ENCODE assay signal across 1 cellular context in the genomic region with DNA sequence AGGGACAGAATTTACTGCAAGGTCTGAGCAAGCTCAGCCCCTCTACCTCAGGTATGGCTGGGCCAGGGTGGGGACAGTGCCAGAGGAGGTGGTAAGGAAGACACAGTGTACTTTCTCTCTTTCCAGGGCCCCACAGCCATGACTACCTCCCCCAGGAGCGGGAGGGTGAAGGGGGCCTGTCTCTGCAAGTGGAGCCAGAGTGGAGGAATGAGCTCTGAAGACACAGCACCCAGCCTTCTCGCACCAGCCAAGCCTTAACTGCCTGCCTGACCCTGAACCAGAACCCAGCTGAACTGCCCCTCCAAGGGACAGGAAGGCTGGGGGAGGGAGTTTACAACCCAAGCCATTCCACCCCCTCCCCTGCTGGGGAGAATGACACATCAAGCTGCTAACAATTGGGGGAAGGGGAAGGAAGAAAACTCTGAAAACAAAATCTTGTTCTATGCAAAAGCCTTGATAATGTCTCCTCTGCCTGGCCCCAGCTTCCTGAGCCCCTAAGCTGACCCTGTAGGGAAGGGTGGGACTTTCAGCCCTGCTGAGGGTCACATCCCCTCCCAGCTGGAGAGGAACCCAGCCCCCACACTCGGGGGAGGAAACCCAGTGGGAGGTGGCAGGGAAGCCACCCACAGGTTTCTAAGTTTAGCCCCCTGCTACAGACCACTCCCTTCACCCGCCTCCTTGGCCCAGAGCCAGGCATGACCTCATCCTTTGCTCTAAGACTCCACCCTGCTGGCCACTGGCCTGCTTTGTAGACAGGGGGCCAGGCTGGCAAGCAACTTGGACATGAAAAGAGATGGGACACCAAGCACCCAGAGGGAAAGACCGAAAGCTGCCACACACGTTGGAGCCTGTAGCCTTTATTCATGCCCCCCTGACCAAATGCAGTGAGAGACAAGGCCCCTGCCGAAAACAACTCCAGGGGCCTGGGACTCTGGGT.
TF ChIP-seq lines count a peak whose summit lies in the region.

No MANE protein-coding gene starts in this region.

TF ChIP-seq in HepG2, 621 proteins besides CTCF, POLR2A, EP300 and RAD21 (continued from another document and continues in another):
- TF ChIP-seq, protein P1, sequence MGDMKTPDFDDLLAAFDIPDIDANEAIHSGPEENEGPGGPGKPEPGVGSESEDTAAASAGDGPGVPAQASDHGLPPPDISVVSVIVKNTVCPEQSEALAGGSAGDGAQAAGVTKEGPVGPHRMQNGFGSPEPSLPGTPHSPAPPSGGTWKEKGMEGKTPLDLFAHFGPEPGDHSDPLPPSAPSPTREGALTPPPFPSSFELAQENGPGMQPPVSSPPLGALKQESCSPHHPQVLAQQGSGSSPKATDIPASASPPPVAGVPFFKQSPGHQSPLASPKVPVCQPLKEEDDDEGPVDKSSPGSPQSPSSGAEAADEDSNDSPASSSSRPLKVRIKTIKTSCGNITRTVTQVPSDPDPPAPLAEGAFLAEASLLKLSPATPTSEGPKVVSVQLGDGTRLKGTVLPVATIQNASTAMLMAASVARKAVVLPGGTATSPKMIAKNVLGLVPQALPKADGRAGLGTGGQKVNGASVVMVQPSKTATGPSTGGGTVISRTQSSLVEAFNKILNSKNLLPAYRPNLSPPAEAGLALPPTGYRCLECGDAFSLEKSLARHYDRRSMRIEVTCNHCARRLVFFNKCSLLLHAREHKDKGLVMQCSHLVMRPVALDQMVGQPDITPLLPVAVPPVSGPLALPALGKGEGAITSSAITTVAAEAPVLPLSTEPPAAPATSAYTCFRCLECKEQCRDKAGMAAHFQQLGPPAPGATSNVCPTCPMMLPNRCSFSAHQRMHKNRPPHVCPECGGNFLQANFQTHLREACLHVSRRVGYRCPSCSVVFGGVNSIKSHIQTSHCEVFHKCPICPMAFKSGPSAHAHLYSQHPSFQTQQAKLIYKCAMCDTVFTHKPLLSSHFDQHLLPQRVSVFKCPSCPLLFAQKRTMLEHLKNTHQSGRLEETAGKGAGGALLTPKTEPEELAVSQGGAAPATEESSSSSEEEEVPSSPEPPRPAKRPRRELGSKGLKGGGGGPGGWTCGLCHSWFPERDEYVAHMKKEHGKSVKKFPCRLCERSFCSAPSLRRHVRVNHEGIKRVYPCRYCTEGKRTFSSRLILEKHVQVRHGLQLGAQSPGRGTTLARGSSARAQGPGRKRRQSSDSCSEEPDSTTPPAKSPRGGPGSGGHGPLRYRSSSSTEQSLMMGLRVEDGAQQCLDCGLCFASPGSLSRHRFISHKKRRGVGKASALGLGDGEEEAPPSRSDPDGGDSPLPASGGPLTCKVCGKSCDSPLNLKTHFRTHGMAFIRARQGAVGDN (CRISPR knock-in tag; IDR thresholded peaks at IDR 0.05): peak; percentile 75
- 0 out of 2 replicates have a peak, but pooled peaks have one; percentile 6 for TF ChIP-seq CREB1 (IDR thresholded peaks at IDR 0.05)
- no peak for TF ChIP-seq CREB1 (CRISPR knock-in tag; IDR thresholded peaks at IDR 0.05)
- peak; percentile 47; the same call in 1 of the 2 replicates for TF ChIP-seq ZNF792 (CRISPR knock-in tag; IDR thresholded peaks at IDR 0.05)
- TF ChIP-seq ZNF280D (CRISPR knock-in tag; IDR thresholded peaks at IDR 0.05): peak; percentile 66
- peak; percentile 47; the same call in 1 of the 2 replicates for TF ChIP-seq ZFP36L1 (CRISPR knock-in tag; IDR thresholded peaks at IDR 0.05)
- TF ChIP-seq CC2D1A (CRISPR knock-in tag; IDR thresholded peaks at IDR 0.05): no peak
- no peak for TF ChIP-seq GABPA (IDR thresholded peaks at IDR 0.05; ENCODE audit: low read depth, low read length)
- peak; percentile 30; the same call in 1 of the 2 replicates for TF ChIP-seq GABPA (CRISPR knock-in tag; IDR thresholded peaks at IDR 0.05; ENCODE audit: low read depth)
- peak; percentile 29; the same call in 1 of the 2 replicates for TF ChIP-seq TGIF2 (CRISPR knock-in tag; IDR thresholded peaks at IDR 0.05)
- peak; percentile 66 for TF ChIP-seq HNF1B (CRISPR knock-in tag; IDR thresholded peaks at IDR 0.05)
- TF ChIP-seq SRSF4 (IDR thresholded peaks at IDR 0.05; ENCODE audit: low read depth, low read length, poor library complexity, severe bottlenecking): no peak
- peak; percentile 29; the same call in 1 of the 2 replicates for TF ChIP-seq NCOR1 (IDR thresholded peaks at IDR 0.05; ENCODE audit: borderline replicate concordance, low read length)
- no peak for TF ChIP-seq ZNF124 (CRISPR knock-in tag; IDR thresholded peaks at IDR 0.05)
- TF ChIP-seq TARDBP (CRISPR knock-in tag; IDR thresholded peaks at IDR 0.05): peak; percentile 49; the same call in 1 of the 2 replicates
- no peak for TF ChIP-seq JARID2 (CRISPR knock-in tag; IDR thresholded peaks at IDR 0.05; ENCODE audit: insufficient replicate concordance)
- no peak for TF ChIP-seq REXO4 (CRISPR knock-in tag; IDR thresholded peaks at IDR 0.05; ENCODE audit: borderline replicate concordance)
- TF ChIP-seq ZNF614 (CRISPR knock-in tag; IDR thresholded peaks at IDR 0.05; ENCODE audit: borderline replicate concordance): no peak
- TF ChIP-seq TOPORS (CRISPR knock-in tag; IDR thresholded peaks at IDR 0.05): no peak
- TF ChIP-seq ARID5B (CRISPR knock-in tag; IDR thresholded peaks at IDR 0.05): peak; percentile 31; the same call in 1 of the 2 replicates
- 0 out of 2 replicates have a peak, but pooled peaks have one; percentile 17 for TF ChIP-seq ERF (CRISPR knock-in tag; IDR thresholded peaks at IDR 0.05)
- TF ChIP-seq ZNF577 (CRISPR knock-in tag; IDR thresholded peaks at IDR 0.05; ENCODE audit: borderline replicate concordance, low read depth): no peak
- TF ChIP-seq ZNF589 (CRISPR knock-in tag; conservative IDR thresholded peaks at IDR 0.05): no peak
- TF ChIP-seq ZBTB26 (CRISPR knock-in tag; IDR thresholded peaks at IDR 0.05; ENCODE audit: borderline replicate concordance): no peak
- no peak for TF ChIP-seq ZNF3 (CRISPR knock-in tag; IDR thresholded peaks at IDR 0.05)
- TF ChIP-seq GLI4 (CRISPR knock-in tag; IDR thresholded peaks at IDR 0.05; ENCODE audit: borderline replicate concordance): no peak; the same call in 1 of the 2 replicates
- TF ChIP-seq ZNF335 (CRISPR knock-in tag; IDR thresholded peaks at IDR 0.05): 0 out of 2 replicates have a peak, but pooled peaks have one; percentile 17
- TF ChIP-seq RBM22 (optimal IDR thresholded peaks at IDR 0.05; ENCODE audit: low read length): peak; percentile 26
- TF ChIP-seq, protein P2, sequence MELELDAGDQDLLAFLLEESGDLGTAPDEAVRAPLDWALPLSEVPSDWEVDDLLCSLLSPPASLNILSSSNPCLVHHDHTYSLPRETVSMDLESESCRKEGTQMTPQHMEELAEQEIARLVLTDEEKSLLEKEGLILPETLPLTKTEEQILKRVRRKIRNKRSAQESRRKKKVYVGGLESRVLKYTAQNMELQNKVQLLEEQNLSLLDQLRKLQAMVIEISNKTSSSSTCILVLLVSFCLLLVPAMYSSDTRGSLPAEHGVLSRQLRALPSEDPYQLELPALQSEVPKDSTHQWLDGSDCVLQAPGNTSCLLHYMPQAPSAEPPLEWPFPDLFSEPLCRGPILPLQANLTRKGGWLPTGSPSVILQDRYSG (CRISPR knock-in tag; IDR thresholded peaks at IDR 0.05): no peak
- peak; percentile 73 for TF ChIP-seq PAXIP1 (CRISPR knock-in tag; conservative IDR thresholded peaks at IDR 0.05)
- TF ChIP-seq NR2F1 (CRISPR knock-in tag; IDR thresholded peaks at IDR 0.05): peak in 1 of 2 experiments; percentile 34; a peak in 1 of 4 replicates
- peak; percentile 90; the same call in 1 of the 2 replicates for TF ChIP-seq SSRP1 (CRISPR knock-in tag; IDR thresholded peaks at IDR 0.05)
- TF ChIP-seq CREM (IDR thresholded peaks at IDR 0.05): peak; percentile 22; the same call in 1 of the 2 replicates
- no peak for TF ChIP-seq CREM (CRISPR knock-in tag; IDR thresholded peaks at IDR 0.05)
- TF ChIP-seq NKX3-1 (CRISPR knock-in tag; IDR thresholded peaks at IDR 0.05): no peak
- no peak for TF ChIP-seq HNRNPH1 (optimal IDR thresholded peaks at IDR 0.05; ENCODE audit: low read depth, low read length)
- TF ChIP-seq, protein P3, sequence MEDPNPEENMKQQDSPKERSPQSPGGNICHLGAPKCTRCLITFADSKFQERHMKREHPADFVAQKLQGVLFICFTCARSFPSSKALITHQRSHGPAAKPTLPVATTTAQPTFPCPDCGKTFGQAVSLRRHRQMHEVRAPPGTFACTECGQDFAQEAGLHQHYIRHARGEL (CRISPR knock-in tag; IDR thresholded peaks at IDR 0.05): no peak
- TF ChIP-seq POLR2AphosphoS5 (IDR thresholded peaks at IDR 0.05; ENCODE audit: low read depth, low read length): peak; percentile 69
